In genomic region chr10:79396587-79396986, GRCh38 we compare ENCODE assay signal across 14 cellular contexts.
"Had no signal": no experiment of that assay in that cellular context is flagged by ENCODE, and none has a peak within 500 bp of the region (broad histone marks: within the 10 kb centered on the region; RNA-seq: fewer than 3 reads in every experiment).

No MANE protein-coding gene starts in this region.

- DNase-seq: activated CD4-positive, alpha-beta memory T cell treated with anti-CD3 and anti-CD28 coated beads, Interleukin-2, amount 10 ng/mL, durations not matched to agents 7 days and 5 days; activated CD4-positive, alpha-beta T cell treated with anti-CD3 and anti-CD28 coated beads for 1 hour; activated naive CD8-positive, alpha-beta T cell treated with anti-CD3 and anti-CD28 coated beads, Interleukin-2, amount 10 ng/mL, durations not matched to agents 7 days and 5 days; dorsolateral prefrontal cortex; foreskin keratinocyte; islet precursor cell; left ventricle myocardium inferior; naive B cell; T-cell; T1000; upper lobe of left lung had no signal

- H3K27ac ChIP-seq: foreskin keratinocyte, left ventricle myocardium inferior had no signal

- H3K27me3 Mint-ChIP-seq: activated CD4-positive, alpha-beta memory T cell treated with anti-CD3 and anti-CD28 coated beads, Interleukin-2, amount 10 ng/mL, durations not matched to agents 7 days and 5 days; activated naive CD8-positive, alpha-beta T cell treated with anti-CD3 and anti-CD28 coated beads, Interleukin-2, amount 10 ng/mL, durations not matched to agents 7 days and 5 days had no signal

- ATAC-seq: esophagus mucosa, foreskin keratinocyte, heart left ventricle, T-cell had no signal

- H3K9me3 Mint-ChIP-seq: activated CD4-positive, alpha-beta memory T cell treated with anti-CD3 and anti-CD28 coated beads, Interleukin-2, amount 10 ng/mL, durations not matched to agents 7 days and 5 days; activated naive CD8-positive, alpha-beta T cell treated with anti-CD3 and anti-CD28 coated beads, Interleukin-2, amount 10 ng/mL, durations not matched to agents 7 days and 5 days; T-cell had no signal

- H3K9me3 ChIP-seq: heart left ventricle, left ventricle myocardium inferior, upper lobe of left lung had no signal

- H3K4me1 ChIP-seq: foreskin keratinocyte had no signal

- H3K27me3 ChIP-seq: dorsolateral prefrontal cortex, heart left ventricle, upper lobe of left lung had no signal

- H3K4me3 Mint-ChIP-seq: activated CD4-positive, alpha-beta memory T cell treated with anti-CD3 and anti-CD28 coated beads, Interleukin-2, amount 10 ng/mL, durations not matched to agents 7 days and 5 days; activated naive CD8-positive, alpha-beta T cell treated with anti-CD3 and anti-CD28 coated beads, Interleukin-2, amount 10 ng/mL, durations not matched to agents 7 days and 5 days; T-cell had no signal

- H3K27ac Mint-ChIP-seq: activated CD4-positive, alpha-beta memory T cell treated with anti-CD3 and anti-CD28 coated beads, Interleukin-2, amount 10 ng/mL, durations not matched to agents 7 days and 5 days; activated naive CD8-positive, alpha-beta T cell treated with anti-CD3 and anti-CD28 coated beads, Interleukin-2, amount 10 ng/mL, durations not matched to agents 7 days and 5 days; T-cell had no signal

- H3K4me3 ChIP-seq: heart left ventricle, left ventricle myocardium inferior, skin epidermis, upper lobe of left lung had no signal

- H3K36me3 Mint-ChIP-seq: activated naive CD8-positive, alpha-beta T cell treated with anti-CD3 and anti-CD28 coated beads, Interleukin-2, amount 10 ng/mL, durations not matched to agents 7 days and 5 days; naive B cell; T-cell had no signal

- H3K4me1 Mint-ChIP-seq: T-cell had no signal
